12 cellular contexts compared by ENCODE assay signal in genomic region chr11:119370486-119371046, GRCh38. TPM values are rescaled to one million over a fixed set of nuclear protein-coding genes. Genes with fewer than 3 reads are reported as not detected.
DNase-seq lines count a peak whose midpoint lies in the region; ATAC-seq and TF ChIP-seq lines count a peak whose summit lies in the region.
"Had no signal": no experiment of that assay in that cellular context is flagged by ENCODE, and none has a peak within 500 bp of the region (broad histone marks: within the 10 kb centered on the region; RNA-seq: fewer than 3 reads in every experiment).

No MANE protein-coding gene starts in this region.

- no peaks in the 10 kb centered on the region for H3K36me3 Mint-ChIP-seq in activated T-helper 17 cell treated with anti-CD3 and anti-CD28 coated beads, Interleukin-2, amount 50 U/mL, for 72 hours (ENCODE audit: low read depth)

- H3K4me3 Mint-ChIP-seq in activated T-helper 17 cell treated with anti-CD3 and anti-CD28 coated beads, Interleukin-2, amount 50 U/mL, for 72 hours = no peak overlapping the region

- DNase-seq in right atrium auricular region (ENCODE audit: low spot score) (no peak), NCI-H1092 (lab: John Stamatoyannopoulos, UW) (no peak), SHP77 (lab: John Stamatoyannopoulos, UW) (no peak)
- DNase-seq: activated CD4-positive, alpha-beta T cell treated with anti-CD3 and anti-CD28 coated beads for 4 hours; DMS79; IMR-90 had no signal

- no peaks in the 10 kb centered on the region for H3K9me3 Mint-ChIP-seq in activated T-helper 17 cell treated with anti-CD3 and anti-CD28 coated beads, Interleukin-2, amount 50 U/mL, for 72 hours

- H3K9me2 ChIP-seq in Loucy (replicated peaks; ENCODE audit: low read depth, low read length) = no peaks in the 10 kb centered on the region

- H3K27me3 ChIP-seq in Loucy (ENCODE audit: insufficient read depth, low read length, poor library complexity, severe bottlenecking) (no peaks in the 10 kb centered on the region), right atrium auricular region (no peaks in the 10 kb centered on the region), skeletal muscle tissue (ENCODE audit: control insufficient read depth in 3 of 3, insufficient read depth in 3 of 3, low read length in 3 of 3) (no peaks in the 10 kb centered on the region)

- H3F3A ChIP-seq in Loucy (ENCODE audit: low read depth) = no peaks in the 10 kb centered on the region

- H3K27ac Mint-ChIP-seq in activated T-helper 17 cell treated with anti-CD3 and anti-CD28 coated beads, Interleukin-2, amount 50 U/mL, for 72 hours = no peak overlapping the region

- no peak overlapping the region for H3K4me2 ChIP-seq in Loucy (ENCODE audit: low read depth, low read length, poor library complexity, severe bottlenecking)

- no peak for TF ChIP-seq CTCF in Loucy (conservative IDR thresholded peaks at IDR 0.05; ENCODE audit: low read length)
- TF ChIP-seq CTCF in right atrium auricular region (IDR thresholded peaks at IDR 0.05) = no peak

- H3K9me3 ChIP-seq in Loucy (ENCODE audit: insufficient read depth, low read depth, low read length) (no peaks in the 10 kb centered on the region), right atrium auricular region (no peaks in the 10 kb centered on the region), skeletal muscle tissue (ENCODE audit: control insufficient read depth in 3 of 3, low read length in 3 of 3) (no peaks in the 10 kb centered on the region)

- peak; percentile 75 for ATAC-seq in activated T-helper 17 cell treated with anti-CD3 and anti-CD28 coated beads, Interleukin-2, amount 50 U/mL, for 72 hours (replicated peaks)
- no peak for ATAC-seq in HG02610 (IDR thresholded peaks at IDR 0.05; ENCODE audit: unreplicated experiment)
- ATAC-seq in HG03442 (IDR thresholded peaks at IDR 0.05; ENCODE audit: unreplicated experiment) = no peak

- H3K27ac ChIP-seq in right atrium auricular region = peak overlapping the region; percentile 94
- peak overlapping the region; percentile 100 for H3K27ac ChIP-seq in skeletal muscle tissue (ENCODE audit: low read depth, low read length)

- H3K79me2 ChIP-seq in Loucy (ENCODE audit: insufficient read depth, low read length) = no peaks in the 10 kb centered on the region

- H3K9ac ChIP-seq in Loucy (ENCODE audit: low read depth, low read length, poor library complexity, severe bottlenecking) = peak overlapping the region; percentile 13
- H3K9ac ChIP-seq in skeletal muscle tissue (ENCODE audit: low read depth in 1 of 3, low read length in 3 of 3) = peak overlapping the region; percentile 64 to 100 (median 69)

- no peaks in the 10 kb centered on the region for H3K4me1 Mint-ChIP-seq in activated T-helper 17 cell treated with anti-CD3 and anti-CD28 coated beads, Interleukin-2, amount 50 U/mL, for 72 hours

- H3K36me3 ChIP-seq in Loucy (ENCODE audit: insufficient read depth, low read length) (no peaks in the 10 kb centered on the region), right atrium auricular region (no peaks in the 10 kb centered on the region), skeletal muscle tissue (ENCODE audit: control insufficient read depth in 3 of 3, insufficient read depth in 3 of 3, low read length in 3 of 3) (peaks cover 4 to 26% (median 8%) of the 10 kb centered on the region in 3 donors)

- no peaks in the 10 kb centered on the region for H4K20me1 ChIP-seq in Loucy (ENCODE audit: insufficient read depth, low read length, poor library complexity, severe bottlenecking)

- H3K4me3 ChIP-seq in Loucy (ENCODE audit: low read length, poor library complexity, severe bottlenecking) (no peak overlapping the region), right atrium auricular region (no peak overlapping the region), skeletal muscle tissue (ENCODE audit: low read length in 3 of 3) (peak overlapping the region; percentile 51 to 64 (median 59))

- peaks cover 14% of the 10 kb centered on the region for H3K4me1 ChIP-seq in Loucy (ENCODE audit: insufficient read depth, low read length, poor library complexity, severe bottlenecking)
- H3K4me1 ChIP-seq in right atrium auricular region = peaks cover 0 to 97% of the 10 kb centered on the region in 2 donors
- H3K4me1 ChIP-seq in skeletal muscle tissue (ENCODE audit: control insufficient read depth in 3 of 3, insufficient read depth in 3 of 3, low read length in 3 of 3) = peaks cover 98 to 99% (median 98%) of the 10 kb centered on the region in 3 donors

- H2AFZ ChIP-seq in Loucy (ENCODE audit: low read length) = no peak overlapping the region

- H3K27me3 Mint-ChIP-seq in activated T-helper 17 cell treated with anti-CD3 and anti-CD28 coated beads, Interleukin-2, amount 50 U/mL, for 72 hours = peaks cover 23% of the 10 kb centered on the region

RNA-seq across cellular contexts. Expression of gene USP2, which starts 10.9 kb away (rescaled TPM):
- 1 to 10 TPM in 1 of 2 donors, under 1 TPM in 1; 0.52 to 1.3 TPM for total RNA-seq in activated T-helper 17 cell treated with anti-CD3 and anti-CD28 coated beads, Interleukin-2, amount 50 U/mL, for 72 hours
- total RNA-seq in right atrium auricular region = 10 to 100 TPM; 38.9 to 58.7 TPM
- 8.9 TPM for total RNA-seq in skeletal muscle tissue

RNA-seq across cellular contexts. Expression of gene MFRP, which starts 24.1 kb away (rescaled TPM):
- total RNA-seq in activated T-helper 17 cell treated with anti-CD3 and anti-CD28 coated beads, Interleukin-2, amount 50 U/mL, for 72 hours = not detected
- total RNA-seq in right atrium auricular region (not detected), skeletal muscle tissue (not detected)
- total RNA-seq: aorta, IMR-90 had no signal

RNA-seq across cellular contexts. Expression of gene C1QTNF5, which starts 29.9 kb away (rescaled TPM):
- not detected for total RNA-seq in activated T-helper 17 cell treated with anti-CD3 and anti-CD28 coated beads, Interleukin-2, amount 50 U/mL, for 72 hours
- total RNA-seq in right atrium auricular region (10 to 100 TPM; 41.4 to 47.4 TPM), skeletal muscle tissue (17.2 TPM)

RNA-seq across cellular contexts. Expression of gene RNF26, which starts 36.2 kb away (rescaled TPM):
- total RNA-seq in activated T-helper 17 cell treated with anti-CD3 and anti-CD28 coated beads, Interleukin-2, amount 50 U/mL, for 72 hours = 10 to 100 TPM; 23.7 to 32.6 TPM
- 10 to 100 TPM in 1 of 2 donors, 1 to 10 TPM in 1; 8.2 to 10.3 TPM for total RNA-seq in right atrium auricular region
- total RNA-seq in skeletal muscle tissue = 2.1 TPM

RNA-seq across cellular contexts. Expression of gene THY1, which starts 52.4 kb away (rescaled TPM):
- total RNA-seq in activated T-helper 17 cell treated with anti-CD3 and anti-CD28 coated beads, Interleukin-2, amount 50 U/mL, for 72 hours = 1 to 10 TPM; 1.1 to 4.7 TPM
- 1 to 10 TPM; 2.0 to 7.2 TPM for total RNA-seq in right atrium auricular region
- 19.8 TPM for total RNA-seq in skeletal muscle tissue

Comparison
In these comparisons a context has a peak if more than half of its experiments do, and no peak if none do; other contexts are left out.
1. H3K4me3 ChIP-seq: peak in skeletal muscle tissue (3 of 3); none in Loucy (single experiment) and right atrium auricular region (0 of 2).
2. RNA of gene C1QTNF5, which starts 29.9 kb away (total RNA-seq): 41.4 to 47.4 TPM in right atrium auricular region and 17.2 TPM in skeletal muscle tissue (single experiment); not detected in activated T-helper 17 cell treated with anti-CD3 and anti-CD28 coated beads, Interleukin-2, amount 50 U/mL, for 72 hours; every median in the first group is over 10 times any median in the second.